ENCODE assay signal across 10 cellular contexts in the genomic region with DNA sequence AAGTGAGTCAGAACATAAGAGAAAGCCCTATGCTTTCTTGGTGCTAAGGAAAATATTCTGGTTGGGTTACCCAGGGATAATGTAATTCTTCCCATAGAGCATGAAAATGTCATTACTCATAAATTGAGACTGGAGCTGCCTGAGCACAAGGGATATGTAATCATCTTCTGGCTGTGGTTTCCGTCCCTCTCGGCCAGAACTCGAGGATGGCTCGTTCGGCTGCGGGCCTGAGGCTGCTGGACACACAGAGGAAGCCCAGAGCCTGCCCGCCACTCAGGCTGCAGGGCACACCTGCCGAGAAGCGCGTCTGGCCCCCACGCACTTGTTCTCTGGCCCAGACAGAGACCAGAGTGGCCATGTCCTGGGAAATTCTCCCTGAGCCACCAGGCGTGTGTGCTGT.
DNase-seq lines count a peak whose midpoint lies in the region; ATAC-seq and TF ChIP-seq lines count a peak whose summit lies in the region.
"Had no signal": no experiment of that assay in that cellular context is flagged by ENCODE, and none has a peak within 500 bp of the region (broad histone marks: within the 10 kb centered on the region; RNA-seq: fewer than 3 reads in every experiment).

No MANE protein-coding gene starts in this region.

- H3K36me3 Mint-ChIP-seq in naive thymus-derived CD4-positive, alpha-beta T cell, result no peaks in the 10 kb centered on the region

- CTCF ChIA-PET in RWPE1 (lab: Yijun Ruan, JAX), result interaction anchor here (0.7 kb wide), 1 partner anchor 100 kb away, joined by 4 read pairs; no protein-coding TSS in a partner anchor
- CTCF ChIA-PET in naive thymus-derived CD4-positive, alpha-beta T cell (lab: Charles Lee), result no interaction called here

- H3K27me3 ChIP-seq in esophagus squamous epithelium, result no peaks in the 10 kb centered on the region
- H3K27me3 ChIP-seq in naive thymus-derived CD4-positive, alpha-beta T cell (ENCODE audit: control insufficient read depth in 2 of 2, insufficient read depth in 2 of 2, low read length in 2 of 2), result no peaks in the 10 kb centered on the region

- H3K9me3 ChIP-seq in esophagus squamous epithelium, result no peaks in the 10 kb centered on the region
- H3K9me3 ChIP-seq in naive thymus-derived CD4-positive, alpha-beta T cell (ENCODE audit: control insufficient read depth in 2 of 3, low read length in 3 of 3), result no peaks in the 10 kb centered on the region

- H3K27ac ChIP-seq in RWPE1, result peak overlapping the region; percentile 95
- peak overlapping the region; percentile 63 to 86 (median 84) for H3K27ac ChIP-seq in esophagus squamous epithelium
- H3K27ac ChIP-seq in naive thymus-derived CD4-positive, alpha-beta T cell (ENCODE audit: low read depth, low read length), result no peak overlapping the region

- H3K4me1 ChIP-seq in esophagus squamous epithelium, result peaks cover 31 to 73% (median 38%) of the 10 kb centered on the region in 3 donors
- no peaks in the 10 kb centered on the region for H3K4me1 ChIP-seq in naive thymus-derived CD4-positive, alpha-beta T cell (ENCODE audit: control insufficient read depth in 2 of 2, insufficient read depth in 2 of 2, low read length in 2 of 2)

- in situ Hi-C loops in ACHN (cut with HindIII; ENCODE audit: low pct_ligation_motif_present, low pct_unique_long_range_greater_than_20kb, low sequenced_read_pairs), result no loop called here

- POLR2A ChIA-PET in RWPE1 (lab: Yijun Ruan, JAX; ENCODE audit: low non-redundant PET), result no interaction called here
- POLR2A ChIA-PET in naive thymus-derived CD4-positive, alpha-beta T cell (lab: Charles Lee), result interaction anchor here (0.7 kb wide), 1 partner anchor 104 kb away, joined by 3 read pairs; no protein-coding TSS in a partner anchor

- DNase-seq in ACHN (peak; percentile 51), RWPE1 (ENCODE audit: low spot score) (peak; percentile 58), esophagus squamous epithelium (lab: John Stamatoyannopoulos, UW) (no peak), myocyte (ENCODE audit: low read depth) (peak; percentile 92), NCI-H1694 treated with DMSO at 0.1 percent for 48 hours (lab: John Stamatoyannopoulos, UW) (no peak)
- no peak for DNase-seq in naive thymus-derived CD4-positive, alpha-beta T cell
- DNase-seq: activated CD4-positive, alpha-beta T cell treated with anti-CD3 and anti-CD28 coated beads for 36 hours; effector memory CD8-positive, alpha-beta T cell had no signal

- H3K4me3 Mint-ChIP-seq in naive thymus-derived CD4-positive, alpha-beta T cell, result no peak overlapping the region
- H3K4me3 Mint-ChIP-seq: activated CD4-positive, alpha-beta T cell treated with anti-CD3 and anti-CD28 coated beads for 36 hours; effector memory CD8-positive, alpha-beta T cell had no signal

- H3K27ac Mint-ChIP-seq in naive thymus-derived CD4-positive, alpha-beta T cell, result no peak overlapping the region
- H3K27ac Mint-ChIP-seq: activated CD4-positive, alpha-beta T cell treated with anti-CD3 and anti-CD28 coated beads for 36 hours; effector memory CD8-positive, alpha-beta T cell had no signal

- no peaks in the 10 kb centered on the region for H3K36me3 ChIP-seq in esophagus squamous epithelium
- no peaks in the 10 kb centered on the region for H3K36me3 ChIP-seq in naive thymus-derived CD4-positive, alpha-beta T cell (ENCODE audit: control insufficient read depth in 2 of 3, insufficient read depth in 3 of 3, low read length in 3 of 3)

- ATAC-seq in naive thymus-derived CD4-positive, alpha-beta T cell, result no peak
- no peak for ATAC-seq in HG03108 (IDR thresholded peaks at IDR 0.05; ENCODE audit: unreplicated experiment)
- no peak for ATAC-seq in HG03135 (IDR thresholded peaks at IDR 0.05; ENCODE audit: unreplicated experiment)
- ATAC-seq: activated CD4-positive, alpha-beta T cell treated with anti-CD3 and anti-CD28 coated beads for 36 hours; effector memory CD8-positive, alpha-beta T cell had no signal

- TF ChIP-seq CTCF in RWPE1 (conservative IDR thresholded peaks at IDR 0.05; ENCODE audit: low read depth) (no peak), esophagus squamous epithelium (IDR thresholded peaks at IDR 0.05) (no peak)

- peaks cover 0 to 8% (median 4%) of the 10 kb centered on the region in 7 donors for H3K4me1 Mint-ChIP-seq in naive thymus-derived CD4-positive, alpha-beta T cell

- H3K9me3 Mint-ChIP-seq in naive thymus-derived CD4-positive, alpha-beta T cell, result no peaks in the 10 kb centered on the region
- H3K9me3 Mint-ChIP-seq: effector memory CD8-positive, alpha-beta T cell had no signal

- H3K27me3 Mint-ChIP-seq in naive thymus-derived CD4-positive, alpha-beta T cell, result peaks cover 0 to 7% (median 0%) of the 10 kb centered on the region in 5 donors
- H3K27me3 Mint-ChIP-seq: activated CD4-positive, alpha-beta T cell treated with anti-CD3 and anti-CD28 coated beads for 36 hours had no signal

- WGBS in esophagus squamous epithelium, 2 donors, result 22 to 45% methylated on average over 7 to 10 of the region's 12 CpGs

- intact Hi-C loops in esophagus squamous epithelium (cut with DNase I), result no loop called here
- intact Hi-C loops in naive thymus-derived CD4-positive, alpha-beta T cell (cut with micrococcal nuclease), result no loop called here

- no peak overlapping the region for H3K4me3 ChIP-seq in esophagus squamous epithelium
- H3K4me3 ChIP-seq in naive thymus-derived CD4-positive, alpha-beta T cell (ENCODE audit: low read length), result no peak overlapping the region

- no peak for TF ChIP-seq POLR2A in esophagus squamous epithelium (IDR thresholded peaks at IDR 0.05)

Comparison
In these comparisons a context has a peak if more than half of its experiments do, and no peak if none do; other contexts are left out.
1. DNase-seq: peak in ACHN (single experiment), RWPE1 (single experiment) and myocyte (single experiment); none in esophagus squamous epithelium (single experiment), naive thymus-derived CD4-positive, alpha-beta T cell (0 of 9) and NCI-H1694 treated with DMSO at 0.1 percent for 48 hours (single experiment).